7 cellular contexts compared by ENCODE assay signal in the genomic region with DNA sequence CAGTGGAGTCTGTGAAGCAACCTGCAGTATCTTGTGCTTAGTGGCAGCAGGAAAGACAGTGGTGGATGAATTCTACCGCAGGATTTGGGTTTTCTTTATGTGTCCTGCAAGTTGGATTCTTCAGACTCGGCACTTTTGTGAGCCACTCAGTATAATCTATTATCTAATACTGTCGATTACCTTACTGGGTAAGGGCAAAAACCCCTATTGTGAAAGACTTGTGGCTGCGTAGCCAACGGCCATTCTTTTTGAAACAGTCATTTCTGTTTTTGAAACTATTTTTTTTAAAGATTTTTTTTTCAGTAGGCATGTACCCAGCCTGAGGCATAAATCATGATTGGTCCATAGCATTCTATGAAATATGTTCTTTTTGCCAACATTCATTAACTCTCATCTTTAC. TPM values are rescaled to one million over a fixed set of nuclear protein-coding genes. Genes with fewer than 3 reads are reported as not detected.
DNase-seq lines count a peak whose midpoint lies in the region; TF ChIP-seq lines count a peak whose summit lies in the region.

No MANE protein-coding gene starts in this region.

- H3K27me3 ChIP-seq in breast epithelium: no peaks in the 10 kb centered on the region
- no peaks in the 10 kb centered on the region for H3K27me3 ChIP-seq in neutrophil

- intact Hi-C loops in breast epithelium (cut with DNase I; ENCODE audit: low total_unique reads) (no loop called here), head of caudate nucleus (cut with DNase I) (loop anchor here (2.0 kb wide), 1 partner anchor 118 kb away; a partner anchor contains a TSS)

- TF ChIP-seq POLR2A in breast epithelium (IDR thresholded peaks at IDR 0.05): no peak

- DNase-seq in GF-D8 (lab: John Stamatoyannopoulos, UW) (peak; percentile 21), NOMO-1 treated with dmso at 0.1 percent for 144 hours (lab: John Stamatoyannopoulos, UW; ENCODE audit: unreplicated experiment) (peak; percentile 69), breast epithelium (ENCODE audit: low spot score in 2 of 2) (no peak), SHP77 (lab: John Stamatoyannopoulos, UW) (no peak), coronary artery (ENCODE audit: low spot score) (no peak), head of caudate nucleus (no peak)

- H3K4me3 ChIP-seq in breast epithelium (no peak overlapping the region), neutrophil (ENCODE audit: low read depth in 1 of 2, low read length in 1 of 2) (peak overlapping the region in 1 of 2 experiments; percentile 95), coronary artery (no peak overlapping the region)

- TF ChIP-seq CTCF in breast epithelium (IDR thresholded peaks at IDR 0.05) (no peak), neutrophil (IDR thresholded peaks at IDR 0.05) (no peak), coronary artery (IDR thresholded peaks at IDR 0.05) (no peak)

- H3K27ac ChIP-seq in breast epithelium: peak overlapping the region; percentile 14 to 91
- H3K27ac ChIP-seq in neutrophil: peak overlapping the region; percentile 35
- no peak overlapping the region for H3K27ac ChIP-seq in coronary artery

- no peaks in the 10 kb centered on the region for H3K36me3 ChIP-seq in breast epithelium
- peaks cover 4% of the 10 kb centered on the region for H3K36me3 ChIP-seq in neutrophil

- no peaks in the 10 kb centered on the region for H3K9me3 ChIP-seq in breast epithelium
- H3K9me3 ChIP-seq in neutrophil: no peaks in the 10 kb centered on the region

- H3K4me1 ChIP-seq in breast epithelium (peaks cover 0 to 9% of the 10 kb centered on the region in 2 donors), neutrophil (ENCODE audit: control insufficient read depth in 1 of 2, insufficient read depth in 1 of 2, low read depth in 1 of 2, low read length in 1 of 2) (peaks cover 23 to 32% of the 10 kb centered on the region in 2 experiments)

RNA-seq across cellular contexts. Expression of a gene that starts 1.5 kb away (rescaled TPM):
- 10 to 100 TPM; 28.6 to 46.1 (median 35.1) TPM for total RNA-seq in breast epithelium

RNA-seq across cellular contexts. Expression of a gene that starts 58.9 kb away (rescaled TPM):
- total RNA-seq in breast epithelium: 10 to 100 TPM; 14.0 to 23.0 (median 19.7) TPM

Comparison
In these comparisons a context has a peak if more than half of its experiments do, and no peak if none do; other contexts are left out.
1. DNase-seq: peak in GF-D8 (single experiment) and NOMO-1 treated with dmso at 0.1 percent for 144 hours (single experiment); none in breast epithelium (0 of 2), SHP77 (0 of 2), coronary artery (single experiment) and head of caudate nucleus (0 of 42).
2. H3K27ac ChIP-seq: peak in breast epithelium (2 of 2) and neutrophil (single experiment); none in coronary artery (0 of 2).